Comparison of ENCODE assay signal across 11 cellular contexts in the genomic region with DNA sequence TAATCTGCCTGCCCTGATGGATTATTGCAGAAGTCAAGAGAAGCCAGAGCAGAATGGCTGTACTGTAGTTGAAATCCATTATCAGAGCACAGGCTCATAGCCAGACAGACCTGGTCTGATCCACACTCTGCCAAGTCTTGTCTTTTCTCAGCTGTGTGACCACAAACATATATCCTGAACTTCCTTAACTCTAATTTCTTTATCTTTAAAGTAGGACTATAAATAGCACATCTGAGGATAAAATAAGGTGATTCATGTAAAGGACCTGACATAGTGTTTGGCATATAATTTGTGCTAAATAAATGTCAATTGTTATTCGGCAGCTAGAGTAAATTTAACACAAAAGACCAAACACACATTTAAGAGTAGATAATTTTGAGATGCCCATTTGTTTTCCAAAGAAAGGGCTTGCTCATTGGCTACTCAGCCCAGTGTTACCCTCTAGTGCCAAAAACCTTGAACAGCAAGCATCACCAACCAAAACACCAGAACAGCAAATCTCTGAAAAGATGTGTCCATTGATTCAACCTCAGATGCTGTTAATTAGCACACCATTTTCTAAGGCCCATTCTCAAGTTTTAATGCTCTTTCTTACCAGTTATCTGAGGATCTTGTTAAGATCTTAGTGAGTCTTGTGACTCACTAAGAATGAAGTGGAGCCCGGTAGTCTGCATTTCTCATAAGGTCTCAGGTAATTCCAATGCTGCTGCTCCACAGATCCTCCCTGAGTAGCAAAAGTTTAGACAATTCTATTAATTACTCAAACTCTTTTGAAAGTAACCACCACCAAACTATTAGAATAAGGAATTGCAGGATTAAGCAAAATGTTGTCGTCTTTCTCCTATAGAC.
DNase-seq lines count a peak whose midpoint lies in the region; TF ChIP-seq lines count a peak whose summit lies in the region.
"Had no signal": no experiment of that assay in that cellular context is flagged by ENCODE, and none has a peak within 500 bp of the region (broad histone marks: within the 10 kb centered on the region; RNA-seq: fewer than 3 reads in every experiment).

No MANE protein-coding gene starts in this region.

- 69% methylated on average over 3 of the region's 3 CpGs for WGBS in smooth muscle cell (ENCODE audit: low lambda C conversion rate)

- TF ChIP-seq CTCF in MCF 10A (IDR thresholded peaks at IDR 0.05; ENCODE audit: unreplicated experiment) (peak; percentile 66), breast epithelium (IDR thresholded peaks at IDR 0.05) (no peak), OCI-LY7 (conservative IDR thresholded peaks at IDR 0.05; ENCODE audit: low read length) (peak; percentile 27; the same call in 1 of the 2 replicates), fibroblast of the aortic adventitia (IDR thresholded peaks at IDR 0.05; ENCODE audit: insufficient read depth, low read length) (peak; percentile 71), smooth muscle cell (IDR thresholded peaks at IDR 0.05; ENCODE audit: borderline replicate concordance, insufficient read depth, poor library complexity, severe bottlenecking) (peak; percentile 33)

- no peaks in the 10 kb centered on the region for H3K4me1 Mint-ChIP-seq in MCF 10A (ENCODE audit: insufficient read depth, unreplicated experiment)
- H3K4me1 Mint-ChIP-seq: activated CD8-positive, alpha-beta memory T cell treated with anti-CD3 and anti-CD28 coated beads, Interleukin-2, amount 10 ng/mL, durations not matched to agents 7 days and 5 days; CD14-positive monocyte had no signal

- H3K4me3 Mint-ChIP-seq in MCF 10A (ENCODE audit: unreplicated experiment): no peak overlapping the region
- H3K4me3 Mint-ChIP-seq: activated CD8-positive, alpha-beta memory T cell treated with anti-CD3 and anti-CD28 coated beads, Interleukin-2, amount 10 ng/mL, durations not matched to agents 7 days and 5 days; CD14-positive monocyte had no signal

- no peak overlapping the region for H2AFZ ChIP-seq in OCI-LY7 (ENCODE audit: low read length)
- H2AFZ ChIP-seq in smooth muscle cell (ENCODE audit: low read depth): no peak overlapping the region

- H3K9me3 ChIP-seq in breast epithelium (no peaks in the 10 kb centered on the region), OCI-LY7 (ENCODE audit: low read length) (no peaks in the 10 kb centered on the region), smooth muscle cell (replicated peaks; ENCODE audit: low read depth) (no peaks in the 10 kb centered on the region)

- H3K79me2 ChIP-seq in OCI-LY7 (ENCODE audit: insufficient read depth, low read depth, low read length) (no peaks in the 10 kb centered on the region), smooth muscle cell (ENCODE audit: low read depth) (no peaks in the 10 kb centered on the region)

- BruUV-seq in MCF 10A (replicated peaks; lab: Mats Ljungman, UMichigan) (no TSS peak), OCI-LY7 (replicated peaks; lab: Mats Ljungman, UMichigan) (no TSS peak)

- H3K36me3 Mint-ChIP-seq in MCF 10A (ENCODE audit: insufficient read depth, unreplicated experiment): no peaks in the 10 kb centered on the region
- H3K36me3 Mint-ChIP-seq: activated CD8-positive, alpha-beta memory T cell treated with anti-CD3 and anti-CD28 coated beads, Interleukin-2, amount 10 ng/mL, durations not matched to agents 7 days and 5 days; CD14-positive monocyte had no signal

- H3K4me1 ChIP-seq in breast epithelium (no peaks in the 10 kb centered on the region), OCI-LY7 (ENCODE audit: insufficient read depth, low read length, poor library complexity, severe bottlenecking) (no peaks in the 10 kb centered on the region), smooth muscle cell (ENCODE audit: low read depth) (peaks cover 7% of the 10 kb centered on the region)

- POLR2A ChIA-PET in MCF 10A (lab: Yijun Ruan, JAX): no interaction called here
- POLR2A ChIA-PET in OCI-LY7 (lab: Charles Lee): no interaction called here

- no peak overlapping the region for H3K27ac ChIP-seq in breast epithelium
- no peak overlapping the region for H3K27ac ChIP-seq in OCI-LY7 (ENCODE audit: low read depth, low read length, poor library complexity, severe bottlenecking)
- peak overlapping the region; percentile 23 for H3K27ac ChIP-seq in smooth muscle cell (ENCODE audit: low read depth)

- no peak for TF ChIP-seq POLR2A in breast epithelium (IDR thresholded peaks at IDR 0.05)

- no peaks in the 10 kb centered on the region for H3K27me3 Mint-ChIP-seq in MCF 10A (ENCODE audit: insufficient read depth, unreplicated experiment)
- H3K27me3 Mint-ChIP-seq: activated CD8-positive, alpha-beta memory T cell treated with anti-CD3 and anti-CD28 coated beads, Interleukin-2, amount 10 ng/mL, durations not matched to agents 7 days and 5 days had no signal

- H4K20me1 ChIP-seq in OCI-LY7 (ENCODE audit: insufficient read depth, low read length): no peaks in the 10 kb centered on the region
- no peaks in the 10 kb centered on the region for H4K20me1 ChIP-seq in smooth muscle cell (ENCODE audit: low read depth)

- peaks cover 5% of the 10 kb centered on the region for H3F3A ChIP-seq in smooth muscle cell (ENCODE audit: low read depth)

- H3K9me2 ChIP-seq in OCI-LY7 (ENCODE audit: insufficient read depth, low read length): no peaks in the 10 kb centered on the region

- no peak overlapping the region for H3K27ac Mint-ChIP-seq in MCF 10A (ENCODE audit: low read depth, unreplicated experiment)
- H3K27ac Mint-ChIP-seq: activated CD8-positive, alpha-beta memory T cell treated with anti-CD3 and anti-CD28 coated beads, Interleukin-2, amount 10 ng/mL, durations not matched to agents 7 days and 5 days; CD14-positive monocyte had no signal

- no peak overlapping the region for H3K9ac ChIP-seq in smooth muscle cell (ENCODE audit: low read depth)

- H3K4me3 ChIP-seq in breast epithelium (no peak overlapping the region), OCI-LY7 (ENCODE audit: low read depth, low read length, poor library complexity, severe bottlenecking) (no peak overlapping the region), fibroblast of the aortic adventitia (ENCODE audit: low read depth, low read length) (no peak overlapping the region), smooth muscle cell (no peak overlapping the region)

- CTCF ChIA-PET in MCF 10A (lab: Yijun Ruan, JAX): interaction anchor here (0.8 to 1.3 kb wide), 5 partner anchors 30 to 591 kb away, joined by 3 to 6 read pairs (median 4); no protein-coding TSS in a partner anchor
- CTCF ChIA-PET in OCI-LY7 (lab: Charles Lee; ENCODE audit: unreplicated experiment): no interaction called here

- H3K4me2 ChIP-seq in OCI-LY7 (ENCODE audit: low read length) (no peak overlapping the region), smooth muscle cell (peak overlapping the region; percentile 32)

- DNase-seq in MCF 10A (ENCODE audit: unreplicated experiment) (peak; percentile 35), breast epithelium (ENCODE audit: low spot score in 2 of 2) (no peak), OCI-LY7 (ENCODE audit: low spot score) (no peak), fibroblast of the aortic adventitia (ENCODE audit: low read depth) (peak; percentile 87), smooth muscle cell (lab: John Stamatoyannopoulos, UW; ENCODE audit: unreplicated experiment) (no peak), cortex of kidney (lab: John Stamatoyannopoulos, UW) (no peak), DMS 273 (lab: John Stamatoyannopoulos, UW; ENCODE audit: unreplicated experiment) (no peak), NCI-H1694 treated with DMSO at 0.1 percent for 48 hours (lab: John Stamatoyannopoulos, UW) (no peak)
- DNase-seq: activated CD8-positive, alpha-beta memory T cell treated with anti-CD3 and anti-CD28 coated beads, Interleukin-2, amount 10 ng/mL, durations not matched to agents 7 days and 5 days; NCI-H1092 treated with DMSO at 0.1 percent for 48 hours had no signal

- intact Hi-C loops in MCF 10A (cut with micrococcal nuclease) (loop anchor here (1.0 to 5.0 kb wide), 3 partner anchors 197 to 580 kb away; no protein-coding TSS in a partner anchor), breast epithelium (cut with DNase I; ENCODE audit: low total_unique reads) (no loop called here), OCI-LY7 (cut with micrococcal nuclease; ENCODE audit: unreplicated experiment) (no loop called here)

- H3K36me3 ChIP-seq in breast epithelium (no peaks in the 10 kb centered on the region), OCI-LY7 (ENCODE audit: insufficient read depth, low read length) (no peaks in the 10 kb centered on the region), smooth muscle cell (ENCODE audit: low read depth) (no peaks in the 10 kb centered on the region)

- H3K27me3 ChIP-seq in breast epithelium (no peaks in the 10 kb centered on the region), smooth muscle cell (ENCODE audit: low read depth) (no peaks in the 10 kb centered on the region)

- no peaks in the 10 kb centered on the region for H3K9me3 Mint-ChIP-seq in MCF 10A (ENCODE audit: unreplicated experiment)

Comparison
In these comparisons a context has a peak if more than half of its experiments do, and no peak if none do; other contexts are left out.
1. DNase-seq: peak in MCF 10A (single experiment) and fibroblast of the aortic adventitia (single experiment); none in breast epithelium (0 of 2), OCI-LY7 (single experiment), smooth muscle cell (single experiment), cortex of kidney (single experiment), DMS 273 (single experiment) and NCI-H1694 treated with DMSO at 0.1 percent for 48 hours (single experiment).
2. CTCF ChIP-seq: peak in MCF 10A (single experiment), OCI-LY7 (single experiment), fibroblast of the aortic adventitia (single experiment) and smooth muscle cell (single experiment); none in breast epithelium (0 of 3).